29 cellular contexts compared by ENCODE assay signal in the genomic region with DNA sequence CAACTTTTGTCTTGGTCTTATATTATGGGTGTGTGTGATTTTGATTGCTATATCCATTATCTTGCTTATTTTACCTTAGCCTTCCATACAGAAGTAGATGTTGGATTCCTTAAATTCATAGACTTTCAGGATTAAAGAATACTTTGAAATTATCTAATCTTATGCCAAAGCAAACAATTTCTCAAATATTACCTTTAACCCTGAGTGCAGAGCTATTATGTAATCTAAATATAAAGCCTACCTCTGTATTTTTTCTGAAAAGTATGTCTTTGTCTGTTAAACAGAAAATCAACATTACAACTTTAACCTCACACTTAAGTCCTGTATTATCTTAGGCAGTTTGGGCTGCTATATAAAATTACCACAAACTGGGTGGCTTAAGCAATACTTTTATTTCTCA.
"Had no signal": no experiment of that assay in that cellular context is flagged by ENCODE, and none has a peak within 500 bp of the region (broad histone marks: within the 10 kb centered on the region; RNA-seq: fewer than 3 reads in every experiment).

No MANE protein-coding gene starts in this region.

- H3K27me3 Mint-ChIP-seq: dendritic cell treated with granulocyte-macrophage colony-stimulating factor and Interleukin-4, amounts not matched to agents 40 ng/mL and 50 ng/mL, for 4 days; effector memory CD8-positive, alpha-beta T cell had no signal

- H3K4me3 Mint-ChIP-seq: dendritic cell treated with granulocyte-macrophage colony-stimulating factor and Interleukin-4, amounts not matched to agents 40 ng/mL and 50 ng/mL, for 4 days; effector memory CD8-positive, alpha-beta T cell; endodermal cell had no signal

- H3K27ac Mint-ChIP-seq: dendritic cell treated with granulocyte-macrophage colony-stimulating factor and Interleukin-4, amounts not matched to agents 40 ng/mL and 50 ng/mL, for 4 days; effector memory CD8-positive, alpha-beta T cell; endodermal cell had no signal

- DNase-seq: colonic mucosa; cortex of kidney; dermis blood vessel endothelial cell; dorsolateral prefrontal cortex; effector CD4-positive, alpha-beta T cell; effector CD8-positive, alpha-beta T cell; effector memory CD4-positive, alpha-beta T cell; effector memory CD8-positive, alpha-beta T cell; endodermal cell; erythroblast; esophagus squamous epithelium; foreskin fibroblast; foreskin keratinocyte; foreskin melanocyte; gastrocnemius medialis; glutamatergic neuron; head of caudate nucleus; heart left ventricle; heart right ventricle had no signal

- H3K27ac ChIP-seq: colonic mucosa, coronary artery, dorsolateral prefrontal cortex, epithelial cell of prostate, esophagus muscularis mucosa, esophagus squamous epithelium, foreskin keratinocyte, gastrocnemius medialis, gastroesophageal sphincter, heart left ventricle, heart right ventricle had no signal

- H3K4me3 ChIP-seq: colonic mucosa, coronary artery, dorsolateral prefrontal cortex, esophagus muscularis mucosa, esophagus squamous epithelium, gastrocnemius medialis, gastroesophageal sphincter, heart left ventricle, heart right ventricle had no signal

- ATAC-seq: effector memory CD8-positive, alpha-beta T cell; esophagus mucosa; foreskin keratinocyte; gastrocnemius medialis; gastroesophageal sphincter; heart left ventricle; heart right ventricle had no signal

- FAIRE-seq: colon, endometrium, endothelial cell of umbilical vein, frontal cortex had no signal

- H3K9me3 ChIP-seq: colonic mucosa, esophagus muscularis mucosa, esophagus squamous epithelium, gastrocnemius medialis, gastroesophageal sphincter, heart left ventricle, heart right ventricle had no signal

- H3K9me3 Mint-ChIP-seq: dendritic cell treated with granulocyte-macrophage colony-stimulating factor and Interleukin-4, amounts not matched to agents 40 ng/mL and 50 ng/mL, for 4 days; endodermal cell had no signal

- H3K27me3 ChIP-seq: colonic mucosa, dorsolateral prefrontal cortex, esophagus muscularis mucosa, esophagus squamous epithelium, foreskin keratinocyte, gastrocnemius medialis, gastroesophageal sphincter, heart left ventricle, heart right ventricle had no signal

- H3K36me3 ChIP-seq: colonic mucosa, esophagus muscularis mucosa, esophagus squamous epithelium, gastrocnemius medialis, gastroesophageal sphincter, heart left ventricle, heart right ventricle had no signal

- H3K4me1 ChIP-seq: colonic mucosa, esophagus muscularis mucosa, esophagus squamous epithelium, foreskin keratinocyte, gastrocnemius medialis, gastroesophageal sphincter, heart left ventricle, heart right ventricle had no signal
